Comparison of ENCODE assay signal across 17 cellular contexts in the genomic region with DNA sequence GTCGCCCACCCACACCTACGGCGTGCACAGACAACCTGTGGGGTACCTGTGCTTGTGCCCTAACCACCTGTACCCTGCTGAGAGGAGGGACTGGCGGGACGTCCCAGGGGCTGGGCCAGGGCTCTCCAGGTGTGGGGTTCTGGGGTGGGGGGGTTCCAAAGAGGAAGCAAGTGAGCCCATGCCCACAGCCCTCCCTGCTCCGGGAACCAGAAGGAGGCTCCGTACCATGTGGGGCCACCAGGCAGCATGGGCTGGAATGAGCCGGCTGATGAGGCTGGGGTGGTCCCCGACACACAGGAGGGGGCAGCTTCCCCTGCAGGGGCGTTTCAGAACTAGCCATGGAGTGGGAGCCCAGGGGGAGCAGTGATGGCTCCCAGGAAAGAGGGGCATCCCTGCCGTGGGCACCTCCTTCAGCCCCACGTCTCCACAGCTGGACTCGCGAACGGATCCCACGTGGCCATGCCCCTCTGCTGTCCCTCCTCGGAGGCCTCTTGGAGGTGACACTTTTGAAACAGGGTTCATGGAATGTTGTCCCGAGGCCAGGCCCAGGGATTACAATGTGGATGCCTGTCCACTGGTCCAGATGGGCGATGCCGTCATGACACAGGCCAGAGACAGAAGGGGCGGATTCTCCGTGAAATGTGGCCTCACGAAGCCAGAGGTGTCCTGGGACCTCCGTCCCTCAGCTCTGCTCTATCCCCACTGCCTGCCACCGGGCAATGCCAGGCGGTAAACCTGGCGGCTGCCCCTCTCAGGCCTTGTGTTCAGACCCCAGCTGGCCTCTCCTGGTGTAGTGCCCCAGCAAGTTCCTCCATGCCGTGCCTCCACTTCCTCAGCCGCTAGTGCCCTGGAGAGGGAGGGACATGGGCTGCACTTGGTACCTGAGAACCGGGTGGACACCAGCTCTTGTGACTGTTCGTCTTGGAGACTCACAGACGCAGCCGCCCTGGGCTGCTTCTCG. TPM values are rescaled to one million over a fixed set of nuclear protein-coding genes. Genes with fewer than 3 reads are reported as not detected.
DNase-seq lines count a peak whose midpoint lies in the region; ATAC-seq and TF ChIP-seq lines count a peak whose summit lies in the region.
"Had no signal": no experiment of that assay in that cellular context is flagged by ENCODE, and none has a peak within 500 bp of the region (broad histone marks: within the 10 kb centered on the region; RNA-seq: fewer than 3 reads in every experiment).

No MANE protein-coding gene starts in this region.

- no peaks in the 10 kb centered on the region for H3K9me3 ChIP-seq in suprapubic skin
- no peaks in the 10 kb centered on the region for H3K9me3 ChIP-seq in CD8-positive, alpha-beta T cell (ENCODE audit: low read length)
- H3K9me3 ChIP-seq: A549, BE2C had no signal

- no peak for TF ChIP-seq POLR2A in suprapubic skin (IDR thresholded peaks at IDR 0.05)

- TF ChIP-seq EP300 in suprapubic skin (IDR thresholded peaks at IDR 0.05) = no peak

- H3K36me3 ChIP-seq in suprapubic skin = no peaks in the 10 kb centered on the region
- no peaks in the 10 kb centered on the region for H3K36me3 ChIP-seq in brain microvascular endothelial cell (replicated peaks)
- H3K36me3 ChIP-seq in CD8-positive, alpha-beta T cell (ENCODE audit: insufficient read depth, low read length) = no peaks in the 10 kb centered on the region
- H3K36me3 ChIP-seq: BE2C had no signal

- peaks cover 15% of the 10 kb centered on the region for H3K27me3 ChIP-seq in suprapubic skin
- no peaks in the 10 kb centered on the region for H3K27me3 ChIP-seq in brain microvascular endothelial cell (replicated peaks)
- H3K27me3 ChIP-seq in CD8-positive, alpha-beta T cell (ENCODE audit: insufficient read depth, low read length) = no peaks in the 10 kb centered on the region

- H3K27ac ChIP-seq in coronary artery (no peak overlapping the region), suprapubic skin (no peak overlapping the region), brain microvascular endothelial cell (no peak overlapping the region)
- no peak overlapping the region for H3K27ac ChIP-seq in CD8-positive, alpha-beta T cell (ENCODE audit: low read depth, low read length)
- H3K27ac ChIP-seq: A549, C4-2B had no signal

- H3K4me1 Mint-ChIP-seq in osteocyte (ENCODE audit: unreplicated experiment) = no peaks in the 10 kb centered on the region
- no peaks in the 10 kb centered on the region for H3K4me1 Mint-ChIP-seq in CD8-positive, alpha-beta T cell (ENCODE audit: low read depth)
- H3K4me1 Mint-ChIP-seq: CD4-positive, alpha-beta memory T cell had no signal

- H3K36me3 Mint-ChIP-seq in osteocyte (ENCODE audit: unreplicated experiment) = no peaks in the 10 kb centered on the region
- H3K36me3 Mint-ChIP-seq in CD8-positive, alpha-beta T cell = no peaks in the 10 kb centered on the region
- H3K36me3 Mint-ChIP-seq: CD4-positive, alpha-beta memory T cell had no signal

- H3K4me3 ChIP-seq in coronary artery (no peak overlapping the region), suprapubic skin (no peak overlapping the region), brain microvascular endothelial cell (ENCODE audit: low read depth, low read length) (no peak overlapping the region)
- H3K4me3 ChIP-seq in CD8-positive, alpha-beta T cell (ENCODE audit: low read depth, low read length) = no peak overlapping the region
- H3K4me3 ChIP-seq: A549 had no signal

- intact Hi-C loops in CD8-positive, alpha-beta T cell (cut with DNase I, micrococcal nuclease) = no loop called here

- no peak overlapping the region for H3K27ac Mint-ChIP-seq in osteocyte (ENCODE audit: unreplicated experiment)
- H3K27ac Mint-ChIP-seq in CD8-positive, alpha-beta T cell = no peak overlapping the region
- H3K27ac Mint-ChIP-seq: CD4-positive, alpha-beta memory T cell; HFFc6 had no signal

- no peak overlapping the region for H3K4me3 Mint-ChIP-seq in osteocyte (ENCODE audit: unreplicated experiment)
- H3K4me3 Mint-ChIP-seq in CD8-positive, alpha-beta T cell = no peak overlapping the region
- H3K4me3 Mint-ChIP-seq: CD4-positive, alpha-beta memory T cell; HFFc6 had no signal

- H3K27me3 Mint-ChIP-seq in osteocyte (ENCODE audit: unreplicated experiment) = no peaks in the 10 kb centered on the region
- peaks cover 6% of the 10 kb centered on the region for H3K27me3 Mint-ChIP-seq in CD8-positive, alpha-beta T cell (ENCODE audit: low read depth)

- no peak for ATAC-seq in CD8-positive, alpha-beta T cell
- no peak for ATAC-seq in GM21529 (IDR thresholded peaks at IDR 0.05; ENCODE audit: unreplicated experiment)
- ATAC-seq: A549 had no signal

- no peaks in the 10 kb centered on the region for H3K4me1 ChIP-seq in suprapubic skin
- H3K4me1 ChIP-seq in CD8-positive, alpha-beta T cell (ENCODE audit: insufficient read depth, low read length) = no peaks in the 10 kb centered on the region
- H3K4me1 ChIP-seq: A549, BE2C had no signal

- H3K9me3 Mint-ChIP-seq in osteocyte (ENCODE audit: unreplicated experiment) = no peaks in the 10 kb centered on the region
- H3K9me3 Mint-ChIP-seq in CD8-positive, alpha-beta T cell = no peaks in the 10 kb centered on the region
- H3K9me3 Mint-ChIP-seq: HFFc6 had no signal

- DNase-seq in coronary artery (ENCODE audit: low spot score) = peak; percentile 70
- peak; percentile 36 for DNase-seq in islet precursor cell
- DNase-seq in osteocyte (ENCODE audit: extremely low spot score, unreplicated experiment) = peak; percentile 74
- peak; percentile 54 to 73 for DNase-seq in suprapubic skin (ENCODE audit: low spot score in 2 of 2)
- no peak for DNase-seq in brain microvascular endothelial cell
- DNase-seq in CD8-positive, alpha-beta T cell = no peak
- DNase-seq: BE2C; CD4-positive, alpha-beta memory T cell; COR-L47; DND-41; GDM1; HCEC 1CT; HFFc6 had no signal

- POLR2A ChIA-PET in CD8-positive, alpha-beta T cell (lab: Charles Lee) = no interaction called here

- in situ Hi-C loops in brain microvascular endothelial cell (cut with HindIII; ENCODE audit: low pct_ligation_motif_present, low sequenced_read_pairs) = no loop called here

- TF ChIP-seq CTCF in coronary artery (IDR thresholded peaks at IDR 0.05) (no peak), osteocyte (IDR thresholded peaks at IDR 0.05) (no peak), suprapubic skin (IDR thresholded peaks at IDR 0.05) (no peak), brain microvascular endothelial cell (IDR thresholded peaks at IDR 0.05; ENCODE audit: low read depth, low read length, missing control alignments) (no peak)
- no peak for TF ChIP-seq CTCF in CD8-positive, alpha-beta T cell (IDR thresholded peaks at IDR 0.05)

- 90% methylated on average over 17 of the region's 34 CpGs for WGBS in suprapubic skin

- CTCF ChIA-PET in CD8-positive, alpha-beta T cell (lab: Charles Lee) = no interaction called here

RNA-seq across cellular contexts. Expression of gene IRX4, which starts 33.6 kb away (rescaled TPM):
- total RNA-seq in osteocyte (not detected in 2 replicates), suprapubic skin (10 to 100 TPM; 20.3 to 45.9 (median 33.5) TPM)
- not detected for total RNA-seq in CD8-positive, alpha-beta T cell
- total RNA-seq: CD4-positive, alpha-beta memory T cell; H4; HFFc6 had no signal

Comparison
In these comparisons a context has a peak if more than half of its experiments do, and no peak if none do; other contexts are left out.
1. DNase-seq: peak in coronary artery (single experiment), islet precursor cell (single experiment), osteocyte (single experiment) and suprapubic skin (2 of 2); none in brain microvascular endothelial cell (single experiment) and CD8-positive, alpha-beta T cell (0 of 7).
2. RNA of gene IRX4, which starts 33.6 kb away (total RNA-seq): 20.3 to 45.9 TPM in suprapubic skin; not detected in osteocyte and not detected in CD8-positive, alpha-beta T cell; every median in the first group is over 10 times any median in the second.